9 cellular contexts compared by ENCODE assay signal in the genomic region with DNA sequence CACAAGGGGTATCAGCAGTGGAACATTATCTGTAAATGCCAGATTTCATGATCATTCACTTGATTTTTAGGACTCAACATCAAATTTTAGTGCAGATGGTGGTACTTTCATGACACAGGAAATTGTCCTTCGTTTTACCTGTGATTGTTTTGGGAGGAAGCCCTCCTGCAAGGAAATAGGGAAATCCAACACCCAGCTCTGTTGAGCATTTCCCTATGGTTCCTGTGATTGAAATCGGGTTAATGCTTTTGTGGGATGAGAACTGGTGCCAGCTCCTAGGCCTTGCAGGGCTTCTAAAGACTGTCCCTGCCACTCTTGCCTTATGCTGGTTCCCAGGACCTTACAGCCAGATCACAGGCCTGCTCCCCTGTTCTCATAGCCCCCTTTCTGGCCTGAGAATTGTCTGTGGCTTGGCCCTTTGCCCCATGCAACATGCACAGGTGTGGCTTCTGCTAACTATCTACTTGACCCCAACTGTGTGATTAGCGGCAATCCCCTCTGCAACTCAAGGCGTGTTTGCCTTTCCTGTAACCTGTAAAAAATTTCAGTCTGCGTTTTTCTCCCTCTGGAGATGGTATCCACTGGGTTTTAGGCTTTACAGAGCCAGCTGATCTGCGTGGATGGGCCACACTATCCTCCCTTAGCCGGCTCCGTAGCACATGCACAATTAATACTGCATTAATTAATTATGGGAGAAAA.
DNase-seq lines count a peak whose midpoint lies in the region; ATAC-seq and TF ChIP-seq lines count a peak whose summit lies in the region.
"Had no signal": no experiment of that assay in that cellular context is flagged by ENCODE, and none has a peak within 500 bp of the region (broad histone marks: within the 10 kb centered on the region; RNA-seq: fewer than 3 reads in every experiment).

No MANE protein-coding gene starts in this region.

- H3K4me3 ChIP-seq in osteoblast (ENCODE audit: insufficient read depth, low read length) (no peak overlapping the region), trophoblast cell (ENCODE audit: low read depth, low read length) (no peak overlapping the region)

- H4K8ac ChIP-seq in trophoblast cell (ENCODE audit: low read depth, low read length): no peak overlapping the region

- no peak overlapping the region for H2AK5ac ChIP-seq in trophoblast cell (ENCODE audit: low read length)

- no peak overlapping the region for H2BK5ac ChIP-seq in trophoblast cell (ENCODE audit: low read depth, low read length, poor library complexity)

- H3K18ac ChIP-seq in trophoblast cell (ENCODE audit: low read length): no peak overlapping the region

- no peak overlapping the region for H3K14ac ChIP-seq in trophoblast cell (ENCODE audit: low read length)

- peak; percentile 31 for ATAC-seq in GM18519 (IDR thresholded peaks at IDR 0.05; ENCODE audit: low FRiP score, unreplicated experiment)
- ATAC-seq in GM21576 (IDR thresholded peaks at IDR 0.05; ENCODE audit: unreplicated experiment): peak; percentile 40
- ATAC-seq in HG03565 (IDR thresholded peaks at IDR 0.05; ENCODE audit: unreplicated experiment): peak; percentile 32
- no peak for ATAC-seq in HG03025 (IDR thresholded peaks at IDR 0.05; ENCODE audit: low FRiP score, unreplicated experiment)

- H3K79me2 ChIP-seq in osteoblast (ENCODE audit: insufficient read depth, low read length) (peaks cover 24% of the 10 kb centered on the region), trophoblast cell (ENCODE audit: control insufficient read depth, insufficient read depth, low read length, poor library complexity) (no peaks in the 10 kb centered on the region)

- H3K4me1 ChIP-seq in osteoblast (ENCODE audit: insufficient read depth, low read length): peaks cover 43% of the 10 kb centered on the region
- peaks cover 9 to 15% of the 10 kb centered on the region in 2 experiments for H3K4me1 ChIP-seq in trophoblast cell (ENCODE audit: control insufficient read depth in 1 of 2, insufficient read depth in 2 of 2, low read length in 2 of 2)

- no peaks in the 10 kb centered on the region for H3K9me3 ChIP-seq in osteoblast (ENCODE audit: low read depth, low read length)
- no peaks in the 10 kb centered on the region for H3K9me3 ChIP-seq in trophoblast cell (ENCODE audit: insufficient read depth, low read depth, low read length)

- no peak for TF ChIP-seq CTCF in osteoblast (IDR thresholded peaks at IDR 0.05; ENCODE audit: extremely low read depth, low read depth, low read length)

- H4K12ac ChIP-seq in trophoblast cell (ENCODE audit: low read depth, low read length): no peak overlapping the region

- no peak overlapping the region for H3K23ac ChIP-seq in trophoblast cell (ENCODE audit: low read length)

- CTCF ChIA-PET in activated naive CD4-positive, alpha-beta T cell treated with anti-CD3 and anti-CD28 coated beads, Interleukin-2, amount 10 ng/mL, durations not matched to agents 7 days and 5 days (lab: Charles Lee): no interaction called here

- H4K91ac ChIP-seq in trophoblast cell (ENCODE audit: low read depth, low read length): no peak overlapping the region

- H3K27ac ChIP-seq in osteoblast (ENCODE audit: low read depth, low read length) (peak overlapping the region; percentile 80), trophoblast cell (ENCODE audit: low read depth, low read length) (no peak overlapping the region)

- H3K79me1 ChIP-seq in trophoblast cell (ENCODE audit: low read length): peaks cover 5% of the 10 kb centered on the region

- H3K4me3 Mint-ChIP-seq in activated naive CD4-positive, alpha-beta T cell treated with anti-CD3 and anti-CD28 coated beads, Interleukin-2, amount 10 ng/mL, durations not matched to agents 7 days and 5 days: no peak overlapping the region
- H3K4me3 Mint-ChIP-seq: central memory CD8-positive, alpha-beta T cell had no signal

- no peak overlapping the region for H3K4ac ChIP-seq in trophoblast cell (ENCODE audit: low read depth, low read length)

- H3K27ac Mint-ChIP-seq in activated naive CD4-positive, alpha-beta T cell treated with anti-CD3 and anti-CD28 coated beads, Interleukin-2, amount 10 ng/mL, durations not matched to agents 7 days and 5 days: no peak overlapping the region

- peaks cover 51% of the 10 kb centered on the region for H3K4me1 Mint-ChIP-seq in activated naive CD4-positive, alpha-beta T cell treated with anti-CD3 and anti-CD28 coated beads, Interleukin-2, amount 10 ng/mL, durations not matched to agents 7 days and 5 days

- no peak overlapping the region for H2AFZ ChIP-seq in osteoblast (ENCODE audit: low read length)
- H2AFZ ChIP-seq in trophoblast cell (ENCODE audit: insufficient read depth, low read length, poor library complexity): no peak overlapping the region

- H4K20me1 ChIP-seq in osteoblast (ENCODE audit: insufficient read depth, low read length): no peaks in the 10 kb centered on the region

- H3K36me3 ChIP-seq in osteoblast (ENCODE audit: insufficient read depth, low read length) (peaks cover 3% of the 10 kb centered on the region), trophoblast cell (ENCODE audit: control insufficient read depth in 1 of 2, insufficient read depth in 2 of 2, low read length in 2 of 2) (peaks cover 0 to 3% of the 10 kb centered on the region in 2 experiments)

- no peak overlapping the region for H3K9ac ChIP-seq in trophoblast cell (ENCODE audit: low read length)

- DNase-seq in osteoblast (ENCODE audit: insufficient read length, low spot score, missing footprints) (no peak), trophoblast cell (no peak), HT-29 (ENCODE audit: low spot score) (no peak)
- DNase-seq in activated naive CD4-positive, alpha-beta T cell treated with anti-CD3 and anti-CD28 coated beads, Interleukin-2, amount 10 ng/mL, durations not matched to agents 7 days and 5 days: no peak

- H3K36me3 Mint-ChIP-seq in activated naive CD4-positive, alpha-beta T cell treated with anti-CD3 and anti-CD28 coated beads, Interleukin-2, amount 10 ng/mL, durations not matched to agents 7 days and 5 days: peaks cover 46% of the 10 kb centered on the region

- H3K27me3 Mint-ChIP-seq in activated naive CD4-positive, alpha-beta T cell treated with anti-CD3 and anti-CD28 coated beads, Interleukin-2, amount 10 ng/mL, durations not matched to agents 7 days and 5 days: no peaks in the 10 kb centered on the region
- H3K27me3 Mint-ChIP-seq: central memory CD8-positive, alpha-beta T cell had no signal

- H3K4me2 ChIP-seq in osteoblast (ENCODE audit: insufficient read depth, low read length) (no peak overlapping the region), trophoblast cell (ENCODE audit: low read length) (no peak overlapping the region)

- no CpG with 5 or more reads among the region's 8 CpGs for WGBS in trophoblast cell (ENCODE audit: extremely low coverage, insufficient coverage, insufficient read length)

- H2BK120ac ChIP-seq in trophoblast cell (ENCODE audit: insufficient read depth, low read length, poor library complexity): no peak overlapping the region

- H3K9me3 Mint-ChIP-seq in activated naive CD4-positive, alpha-beta T cell treated with anti-CD3 and anti-CD28 coated beads, Interleukin-2, amount 10 ng/mL, durations not matched to agents 7 days and 5 days: no peaks in the 10 kb centered on the region
- H3K9me3 Mint-ChIP-seq: central memory CD8-positive, alpha-beta T cell had no signal

- H2BK12ac ChIP-seq in trophoblast cell (ENCODE audit: low read length): no peak overlapping the region

- H3K27me3 ChIP-seq in osteoblast (ENCODE audit: insufficient read depth, low read length) (no peaks in the 10 kb centered on the region), trophoblast cell (ENCODE audit: insufficient read depth, low read length) (no peaks in the 10 kb centered on the region)
